In genomic region chr14:65213316-65213715, GRCh38 we compare ENCODE assay signal across 17 cellular contexts.
"Had no signal": no experiment of that assay in that cellular context is flagged by ENCODE, and none has a peak within 500 bp of the region (broad histone marks: within the 10 kb centered on the region; RNA-seq: fewer than 3 reads in every experiment).

No MANE protein-coding gene starts in this region.

- ATAC-seq: left colon, mucosa of descending colon, natural killer cell, psoas muscle, sciatic nerve had no signal

- H3K27ac ChIP-seq: psoas muscle had no signal

- H3K4me3 ChIP-seq: mucosa of descending colon, psoas muscle had no signal

- H3K4me2 ChIP-seq: SK-N-SH had no signal

- H3K36me3 Mint-ChIP-seq: activated naive CD4-positive, alpha-beta T cell treated with anti-CD3 and anti-CD28 coated beads, Interleukin-2, amount 50 U/mL, for 24 hours; natural killer cell; type B pancreatic cell had no signal

- H3K9me3 ChIP-seq: mucosa of descending colon, psoas muscle, SK-N-SH had no signal

- H3K27me3 Mint-ChIP-seq: activated naive CD4-positive, alpha-beta T cell treated with anti-CD3 and anti-CD28 coated beads, Interleukin-2, amount 50 U/mL, for 24 hours; type B pancreatic cell had no signal

- H3K9ac ChIP-seq: SK-N-SH had no signal

- H3K9me3 Mint-ChIP-seq: activated naive CD4-positive, alpha-beta T cell treated with anti-CD3 and anti-CD28 coated beads, Interleukin-2, amount 50 U/mL, for 24 hours; natural killer cell; type B pancreatic cell had no signal

- H3K27ac Mint-ChIP-seq: activated naive CD4-positive, alpha-beta T cell treated with anti-CD3 and anti-CD28 coated beads, Interleukin-2, amount 50 U/mL, for 24 hours; natural killer cell; type B pancreatic cell had no signal

- H3K4me3 Mint-ChIP-seq: activated naive CD4-positive, alpha-beta T cell treated with anti-CD3 and anti-CD28 coated beads, Interleukin-2, amount 50 U/mL, for 24 hours; natural killer cell; type B pancreatic cell had no signal

- H3K4me1 ChIP-seq: psoas muscle had no signal

- DNase-seq: activated CD4-positive, alpha-beta T cell treated with anti-CD3 and anti-CD28 coated beads, Interleukin-2, amount 50 U/mL, for 1 hour; activated CD4-positive, CD25-positive, alpha-beta regulatory T cell; activated effector memory CD4-positive, alpha-beta T cell treated with Interleukin-2 at 50 U/mL for 16 hours; amygdala; effector CD8-positive, alpha-beta T cell; left colon; mucosa of descending colon; natural killer cell; nucleus accumbens; psoas muscle; SK-N-SH; stimulated activated CD4-positive, alpha-beta T cell treated with anti-CD3 and anti-CD28 coated beads, Interleukin-2, amount 100 ng/mL, for 24 hours; stimulated activated naive CD4-positive, alpha-beta T cell; T-helper 1 cell had no signal
